Comparison of ENCODE assay signal across 40 cellular contexts in genomic region chr6:55210952-55211351, GRCh38. TPM values are rescaled to one million over a fixed set of nuclear protein-coding genes. Genes with fewer than 3 reads are reported as not detected.
"Had no signal": no experiment of that assay in that cellular context is flagged by ENCODE, and none has a peak within 500 bp of the region (broad histone marks: within the 10 kb centered on the region; RNA-seq: fewer than 3 reads in every experiment).

No MANE protein-coding gene starts in this region.

- H3K27me3 ChIP-seq: MG63 had no signal

- DNase-seq: Karpas-422, Kasumi-1, MG63, MM.1S, MV-4-11, NCI-H1048, NCI-H1092, NCI-H1092 treated with DMSO at 0.1 percent for 48 hours, NCI-H1105, NCI-H1105 treated with DMSO at 0.1 percent for 48 hours, NCI-H1417, NCI-H1417 treated with DMSO at 0.1 percent for 48 hours, NCI-H1436, NCI-H1436 treated with DMSO at 0.1 percent for 48 hours, NCI-H146, NCI-H1694, NCI-H1694 treated with DMSO at 0.1 percent for 48 hours, NCI-H187, NCI-H187 treated with DMSO at 0.1 percent for 48 hours, NCI-H1930, NCI-H2029, NCI-H2029 treated with DMSO at 0.1 percent for 48 hours, NCI-H2081, NCI-H2081 treated with DMSO at 0.1 percent for 48 hours, NCI-H2107, NCI-H2171, NCI-H2171 treated with DMSO at 0.1 percent for 48 hours, NCI-H2227 treated with DMSO at 0.1 percent for 48 hours, NCI-H226, NCI-H345, NCI-H446, NCI-H446 treated with DMSO at 0.1 percent for 48 hours, NCI-H510A, NCI-H510A treated with DMSO at 0.1 percent for 48 hours, NCI-H524, NCI-H524 treated with DMSO at 0.1 percent for 48 hours had no signal

- H3K4me3 ChIP-seq: MG63 had no signal

- H3K9me3 ChIP-seq: MG63 had no signal

- H3K36me3 ChIP-seq: MG63 had no signal

RNA-seq across cellular contexts. Expression of gene HCRTR2, which starts 36.6 kb away (rescaled TPM):
- total RNA-seq: LHCN-M2, M059J, MCF 10A, NCI-H460 had no signal
